Comparison of ENCODE assay signal across 8 cellular contexts in the genomic region with DNA sequence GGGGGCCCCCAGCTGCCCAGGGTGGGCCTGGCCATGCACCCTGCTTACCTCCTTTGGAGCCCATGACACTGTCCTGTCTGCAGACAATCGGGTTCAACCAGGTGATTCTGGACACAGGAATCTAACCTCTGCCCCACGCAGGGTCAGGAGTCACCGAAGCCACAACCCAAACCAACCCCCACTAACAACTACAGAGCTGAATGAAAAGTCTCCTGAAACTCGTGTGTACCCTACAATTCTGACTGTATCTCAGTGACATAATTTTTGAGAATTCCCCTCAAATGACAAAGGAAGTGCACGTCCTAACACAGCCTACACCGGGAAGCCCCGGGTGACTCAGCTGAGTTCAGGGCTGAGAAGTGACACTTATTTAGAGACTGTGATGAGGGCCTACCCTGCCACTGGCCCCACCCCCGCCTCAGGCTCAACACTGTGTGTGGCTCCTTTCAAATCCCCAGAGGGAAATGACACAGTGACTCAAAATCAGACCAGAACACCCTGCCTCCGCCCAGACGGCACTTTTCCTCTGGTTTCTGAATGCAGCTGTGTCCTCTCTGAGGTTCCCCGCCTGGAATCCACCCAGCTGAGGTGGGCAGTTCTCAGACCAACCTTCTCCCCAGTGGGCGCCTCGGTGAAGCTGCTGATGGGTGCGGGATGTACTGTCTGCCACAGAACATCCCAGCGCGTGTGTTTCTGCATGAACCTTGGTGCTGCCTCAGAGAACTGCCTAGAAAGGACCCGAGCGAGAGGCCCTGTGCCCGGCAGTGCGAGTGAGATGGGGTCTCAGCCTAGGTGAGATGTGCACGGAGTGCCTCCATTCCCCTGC. TPM values are rescaled to one million over a fixed set of nuclear protein-coding genes. Genes with fewer than 3 reads are reported as not detected.
DNase-seq lines count a peak whose midpoint lies in the region; ATAC-seq and TF ChIP-seq lines count a peak whose summit lies in the region.

No MANE protein-coding gene starts in this region.

- no peak overlapping the region for H2BK5ac ChIP-seq in mesendoderm (ENCODE audit: low read length)

- no peak overlapping the region for H4K8ac ChIP-seq in mesendoderm (ENCODE audit: low read depth, low read length)

- H3K56ac ChIP-seq in mesendoderm (ENCODE audit: low read length) = no peak overlapping the region

- H3F3A ChIP-seq in Loucy (ENCODE audit: low read depth) = no peaks in the 10 kb centered on the region

- H3K79me1 ChIP-seq in mesendoderm (ENCODE audit: low read length) = peaks cover 5% of the 10 kb centered on the region

- H3K4me3 ChIP-seq in DND-41 (ENCODE audit: low read depth in 1 of 2, low read length in 2 of 2) (no peak overlapping the region), Loucy (ENCODE audit: low read length, poor library complexity, severe bottlenecking) (no peak overlapping the region), thyroid gland (replicated peaks in 1 of 3) (no peak overlapping the region), mesendoderm (ENCODE audit: low read length) (no peak overlapping the region)

- no peak overlapping the region for H2BK120ac ChIP-seq in mesendoderm (ENCODE audit: low read depth, low read length)

- no peak overlapping the region for H4K5ac ChIP-seq in mesendoderm (ENCODE audit: low read length)

- peaks cover 59% of the 10 kb centered on the region for H3K36me3 ChIP-seq in DND-41 (ENCODE audit: insufficient read depth, low read length)
- peaks cover 61% of the 10 kb centered on the region; the same call in 1 of the 2 replicates for H3K36me3 ChIP-seq in Loucy (ENCODE audit: insufficient read depth, low read length)
- H3K36me3 ChIP-seq in thyroid gland = peaks cover 40 to 42% of the 10 kb centered on the region in 2 donors
- peaks cover 6% of the 10 kb centered on the region for H3K36me3 ChIP-seq in mesendoderm (ENCODE audit: control insufficient read depth, insufficient read depth, low read length)

- H3K4ac ChIP-seq in mesendoderm (ENCODE audit: low read depth, low read length) = no peak overlapping the region

- no peak overlapping the region for H3K23ac ChIP-seq in mesendoderm (ENCODE audit: low read length)

- H3K27me3 ChIP-seq in DND-41 (ENCODE audit: insufficient read depth, low read length, poor library complexity) (no peaks in the 10 kb centered on the region), Loucy (ENCODE audit: insufficient read depth, low read length, poor library complexity, severe bottlenecking) (no peaks in the 10 kb centered on the region), foreskin keratinocyte (no peaks in the 10 kb centered on the region), thyroid gland (no peaks in the 10 kb centered on the region), mesendoderm (ENCODE audit: insufficient read depth, low read length, poor library complexity) (no peaks in the 10 kb centered on the region)

- no peak overlapping the region for H3K18ac ChIP-seq in mesendoderm (ENCODE audit: low read length)

- WGBS in thyroid gland, 2 donors = 64 to 91% methylated on average over 15 to 18 of the region's 21 CpGs
- WGBS in mesendoderm (ENCODE audit: extremely low coverage, insufficient coverage, low lambda C conversion rate) = no CpG with 5 or more reads among the region's 21 CpGs

- H2AFZ ChIP-seq in DND-41 (ENCODE audit: low read depth, low read length) = no peak overlapping the region
- no peak overlapping the region for H2AFZ ChIP-seq in Loucy (ENCODE audit: low read length)

- H3K4me2 ChIP-seq in DND-41 (ENCODE audit: insufficient read depth, low read length) = no peak overlapping the region
- H3K4me2 ChIP-seq in Loucy (ENCODE audit: low read depth, low read length, poor library complexity, severe bottlenecking) = peak overlapping the region; percentile 33
- H3K4me2 ChIP-seq in mesendoderm (ENCODE audit: low read length) = no peak overlapping the region

- TF ChIP-seq POLR2A in thyroid gland (IDR thresholded peaks at IDR 0.05) = no peak

- TF ChIP-seq CTCF in DND-41 (IDR thresholded peaks at IDR 0.05; ENCODE audit: borderline replicate concordance, extremely low read depth, low read length, poor library complexity, severe bottlenecking) (no peak), Loucy (conservative IDR thresholded peaks at IDR 0.05; ENCODE audit: low read length) (no peak), foreskin keratinocyte (conservative IDR thresholded peaks at IDR 0.05) (no peak), thyroid gland (IDR thresholded peaks at IDR 0.05) (no peak)

- H3K79me2 ChIP-seq in DND-41 (ENCODE audit: insufficient read depth, low read length) (peaks cover 14% of the 10 kb centered on the region), Loucy (ENCODE audit: insufficient read depth, low read length) (peaks cover 24% of the 10 kb centered on the region; the same call in 1 of the 2 replicates), mesendoderm (ENCODE audit: control insufficient read depth, insufficient read depth, low read length) (no peaks in the 10 kb centered on the region)

- H4K20me1 ChIP-seq in DND-41 (ENCODE audit: insufficient read depth, low read length) (0 out of 2 replicates have a peak, but pooled peaks cover 4% of the 10 kb centered on the region), Loucy (ENCODE audit: insufficient read depth, low read length, poor library complexity, severe bottlenecking) (peaks cover 10% of the 10 kb centered on the region)

- H3K9me2 ChIP-seq in Loucy (replicated peaks; ENCODE audit: low read depth, low read length) = no peaks in the 10 kb centered on the region

- H3K9ac ChIP-seq in DND-41 (ENCODE audit: low read depth, low read length) = no peak overlapping the region
- peak overlapping the region; percentile 25 for H3K9ac ChIP-seq in Loucy (ENCODE audit: low read depth, low read length, poor library complexity, severe bottlenecking)
- H3K9ac ChIP-seq in mesendoderm (ENCODE audit: low read length) = no peak overlapping the region

- H2BK15ac ChIP-seq in mesendoderm (replicated peaks; ENCODE audit: low read depth) = no peak overlapping the region

- no peak overlapping the region for H2AK5ac ChIP-seq in mesendoderm (ENCODE audit: low read length)

- H3K9me3 ChIP-seq in DND-41 (ENCODE audit: insufficient read depth, low read length, severe bottlenecking) = no peaks in the 10 kb centered on the region
- H3K9me3 ChIP-seq in Loucy (ENCODE audit: insufficient read depth, low read depth, low read length) = no peaks in the 10 kb centered on the region
- H3K9me3 ChIP-seq in thyroid gland = no peaks in the 10 kb centered on the region

- intact Hi-C loops in thyroid gland (cut with DNase I) = no loop called here

- DNase-seq in DND-41 (no peak), foreskin keratinocyte (peak; percentile 79 to 86), thyroid gland (no peak), mesendoderm (no peak)
- DNase-seq in activated CD8-positive, alpha-beta memory T cell treated with anti-CD3 and anti-CD28 coated beads, Interleukin-2, amount 50 U/mL, for 4 hours = peak; percentile 83
- peak; percentile 94 for DNase-seq in stimulated activated CD4-positive, alpha-beta T cell treated with anti-CD3 and anti-CD28 coated beads, Interleukin-4, amount 100 ng/mL, for 1 hour

- no peaks in the 10 kb centered on the region for H3K4me1 ChIP-seq in DND-41 (ENCODE audit: insufficient read depth, low read length)
- H3K4me1 ChIP-seq in Loucy (ENCODE audit: insufficient read depth, low read length, poor library complexity, severe bottlenecking) = peaks cover 19% of the 10 kb centered on the region
- H3K4me1 ChIP-seq in foreskin keratinocyte = peaks cover 15% of the 10 kb centered on the region
- H3K4me1 ChIP-seq in thyroid gland = peaks cover 0 to 24% of the 10 kb centered on the region in 2 donors
- no peaks in the 10 kb centered on the region for H3K4me1 ChIP-seq in mesendoderm (ENCODE audit: control insufficient read depth, low read depth, low read length)

- ATAC-seq in DND-41 (ENCODE audit: insufficient read depth, low read depth) (peak; percentile 39; the same call in 1 of the 3 replicates), GM21576 (IDR thresholded peaks at IDR 0.05; ENCODE audit: unreplicated experiment) (peak; percentile 92), foreskin keratinocyte (peak; percentile 92)

- H3K27ac ChIP-seq in DND-41 (ENCODE audit: low read length) = no peak overlapping the region
- H3K27ac ChIP-seq in foreskin keratinocyte = peak overlapping the region; percentile 91
- peak overlapping the region in 1 of 3 donors; percentile 39 for H3K27ac ChIP-seq in thyroid gland
- no peak overlapping the region for H3K27ac ChIP-seq in mesendoderm (ENCODE audit: low read depth, low read length)

RNA-seq across cellular contexts. Expression of a gene that starts 9.9 kb away (rescaled TPM):
- total RNA-seq in foreskin keratinocyte (35.5 and 35.6 TPM in 2 replicates), thyroid gland (10 to 100 TPM; 44.7 to 65.4 (median 52.2) TPM)
- 36.6 and 41.3 TPM in 2 replicates for polyA plus RNA-seq in foreskin keratinocyte
- polyA plus RNA-seq in mesendoderm (2013, experiment 1 of 2) = 23.2 TPM
- 25.0 TPM for polyA plus RNA-seq in mesendoderm (2013, experiment 2 of 2)

RNA-seq across cellular contexts. Expression of a gene that starts 46.7 kb away (rescaled TPM):
- total RNA-seq in foreskin keratinocyte (12.5 and 15.7 TPM in 2 replicates), thyroid gland (10 to 100 TPM; 29.6 to 43.5 (median 36.7) TPM)
- 8.3 and 10.8 TPM in 2 replicates for polyA plus RNA-seq in foreskin keratinocyte
- 19.3 TPM for polyA plus RNA-seq in mesendoderm (2013, experiment 1 of 2)
- polyA plus RNA-seq in mesendoderm (2013, experiment 2 of 2) = 19.0 TPM

Comparison
In these comparisons a context has a peak if more than half of its experiments do, and no peak if none do; other contexts are left out.
1. ATAC-seq: peak in every context shown above with its lines; median percentile 92 in GM21576; 92 in foreskin keratinocyte; 39 in DND-41.
2. DNase-seq: peak in activated CD8-positive, alpha-beta memory T cell treated with anti-CD3 and anti-CD28 coated beads, Interleukin-2, amount 50 U/mL, for 4 hours (single experiment), foreskin keratinocyte (2 of 2) and stimulated activated CD4-positive, alpha-beta T cell treated with anti-CD3 and anti-CD28 coated beads, Interleukin-4, amount 100 ng/mL, for 1 hour (single experiment); none in DND-41 (single experiment), thyroid gland (0 of 2) and mesendoderm (single experiment).